8 cellular contexts compared by ENCODE assay signal in the genomic region with DNA sequence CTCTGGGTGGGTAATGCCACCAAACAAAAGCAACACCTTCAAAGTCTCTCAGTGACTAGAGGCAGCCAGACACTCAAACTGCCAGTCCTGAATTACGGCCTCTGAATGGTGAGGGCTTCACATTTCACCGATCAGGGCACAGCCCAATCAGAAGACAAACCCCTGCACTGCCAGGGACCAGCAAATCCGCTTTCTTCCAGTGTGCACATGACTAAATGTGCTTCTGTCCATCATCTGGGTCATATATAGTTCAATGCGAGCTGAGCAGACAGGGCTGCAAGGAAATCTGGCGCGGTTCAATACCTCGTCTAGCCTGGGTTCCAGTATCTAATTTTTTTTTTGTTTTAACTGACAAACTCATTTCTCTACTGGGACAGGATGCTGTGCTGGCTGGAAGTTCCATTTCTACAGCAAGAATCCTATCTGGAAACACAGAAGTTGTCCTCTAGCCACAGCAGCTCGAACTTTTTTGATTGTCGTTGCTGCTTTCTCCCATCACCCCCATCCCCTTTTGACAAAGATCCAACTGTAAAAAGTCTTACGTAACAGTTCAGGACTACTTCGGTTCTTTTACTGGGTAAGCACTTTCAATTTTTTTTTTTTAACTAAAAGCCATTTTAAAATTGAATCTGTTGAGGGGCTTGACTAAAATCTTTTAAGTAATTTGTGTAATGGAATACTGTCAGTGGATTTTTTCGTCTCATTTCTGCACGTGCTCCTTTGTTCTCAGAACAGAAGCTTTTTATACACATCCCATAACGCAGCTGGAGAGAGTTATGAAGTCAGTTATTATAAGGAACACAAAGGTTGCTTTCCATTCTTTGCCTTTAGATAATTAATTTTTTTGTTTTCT.
A peak's percentile ranks its signal among the peaks of the same experiment; 100 is the strongest.
DNase-seq lines count a peak whose midpoint lies in the region; ATAC-seq and TF ChIP-seq lines count a peak whose summit lies in the region.

No MANE protein-coding gene starts in this region.

- no peak overlapping the region for H3K27ac Mint-ChIP-seq in activated CD4-positive, alpha-beta memory T cell treated with anti-CD3 and anti-CD28 coated beads for 36 hours

- peaks cover 13% of the 10 kb centered on the region for H3K36me3 ChIP-seq in mesodermal cell (ENCODE audit: control insufficient read depth, insufficient read depth, low read length)

- peaks cover 27% of the 10 kb centered on the region for H3K4me1 ChIP-seq in mesodermal cell (ENCODE audit: control insufficient read depth, insufficient read depth, low read length, poor library complexity, severe bottlenecking)

- H3K36me3 Mint-ChIP-seq in activated CD4-positive, alpha-beta memory T cell treated with anti-CD3 and anti-CD28 coated beads for 36 hours: no peaks in the 10 kb centered on the region

- CTCF ChIA-PET in activated CD4-positive, alpha-beta memory T cell treated with anti-CD3 and anti-CD28 coated beads for 36 hours (lab: Charles Lee): interaction anchor here (2.7 kb wide), 1 partner anchor 41 kb away, joined by 12 read pairs; no protein-coding TSS in a partner anchor

- ATAC-seq in GM18868 (IDR thresholded peaks at IDR 0.05; ENCODE audit: unreplicated experiment): peak; percentile 95
- peak; percentile 89 for ATAC-seq in HG03135 (IDR thresholded peaks at IDR 0.05; ENCODE audit: unreplicated experiment)

- peaks cover 25% of the 10 kb centered on the region for H3K27me3 Mint-ChIP-seq in activated CD4-positive, alpha-beta memory T cell treated with anti-CD3 and anti-CD28 coated beads for 36 hours

- TF ChIP-seq CTCF in epithelial cell of esophagus (IDR thresholded peaks at IDR 0.05; ENCODE audit: insufficient read depth, low read depth, low read length, missing control alignments): no peak

- intact Hi-C loops in activated CD4-positive, alpha-beta memory T cell treated with anti-CD3 and anti-CD28 coated beads for 36 hours (cut with micrococcal nuclease): loop anchor here (5.0 kb wide), 1 partner anchor 54 kb away; no protein-coding TSS in a partner anchor

- H3K9me3 Mint-ChIP-seq in activated CD4-positive, alpha-beta memory T cell treated with anti-CD3 and anti-CD28 coated beads for 36 hours: no peaks in the 10 kb centered on the region

- 12 to 15% methylated on average over 9 to 10 of the region's 14 CpGs for WGBS in mesodermal cell (ENCODE audit: insufficient coverage in 2 of 2), 2 experiments

- H3K9me3 ChIP-seq in mesodermal cell (ENCODE audit: control insufficient read depth, low read length): no peaks in the 10 kb centered on the region

- H3K27ac ChIP-seq in mesodermal cell (ENCODE audit: low read depth, low read length, severe bottlenecking): peak overlapping the region; percentile 99

- peak overlapping the region; percentile 81 for H3K4me3 Mint-ChIP-seq in activated CD4-positive, alpha-beta memory T cell treated with anti-CD3 and anti-CD28 coated beads for 36 hours

- H3K4me3 ChIP-seq in epithelial cell of esophagus (ENCODE audit: low read length) (peak overlapping the region; percentile 75), mesodermal cell (ENCODE audit: extremely low read depth, insufficient read depth, low read length, poor library complexity, severe bottlenecking) (peak overlapping the region; percentile 66)

- POLR2A ChIA-PET in activated CD4-positive, alpha-beta memory T cell treated with anti-CD3 and anti-CD28 coated beads for 36 hours (lab: Charles Lee): interaction anchor here (0.6 kb wide), 1 partner anchor 58 kb away, joined by 3 read pairs; no protein-coding TSS in a partner anchor

- H3K4me1 Mint-ChIP-seq in activated CD4-positive, alpha-beta memory T cell treated with anti-CD3 and anti-CD28 coated beads for 36 hours (ENCODE audit: low read depth): peaks cover 21% of the 10 kb centered on the region

- peak; percentile 82 for DNase-seq in AG20443 (ENCODE audit: low spot score)
- DNase-seq in NCI-H2171 treated with DMSO at 0.1 percent for 48 hours (lab: John Stamatoyannopoulos, UW): peak; percentile 94
- DNase-seq in activated CD4-positive, alpha-beta memory T cell treated with anti-CD3 and anti-CD28 coated beads for 36 hours: peak; percentile 49
- peak; percentile 96 for DNase-seq in epithelial cell of esophagus (ENCODE audit: low read depth)
- peak; percentile 8 to 20 for DNase-seq in stimulated activated CD8-positive, alpha-beta memory T cell treated with anti-CD3 and anti-CD28 coated beads, Interleukin-7, amount 100 ng/mL, for 4 hours (ENCODE audit: low read depth in 2 of 2)

Comparison
In these comparisons a context has a peak if more than half of its experiments do, and no peak if none do; other contexts are left out.
1. Peak in every context shown above with its lines: DNase-seq, ATAC-seq, H3K4me3 ChIP-seq and H3K27ac ChIP-seq.
2. DNase-seq: peak in every context shown above with its lines; median percentile 96 in epithelial cell of esophagus; 94 in NCI-H2171 treated with DMSO at 0.1 percent for 48 hours; 82 in AG20443; 49 in activated CD4-positive, alpha-beta memory T cell treated with anti-CD3 and anti-CD28 coated beads for 36 hours; 14 in stimulated activated CD8-positive, alpha-beta memory T cell treated with anti-CD3 and anti-CD28 coated beads, Interleukin-7, amount 100 ng/mL, for 4 hours.